In the genomic region with DNA sequence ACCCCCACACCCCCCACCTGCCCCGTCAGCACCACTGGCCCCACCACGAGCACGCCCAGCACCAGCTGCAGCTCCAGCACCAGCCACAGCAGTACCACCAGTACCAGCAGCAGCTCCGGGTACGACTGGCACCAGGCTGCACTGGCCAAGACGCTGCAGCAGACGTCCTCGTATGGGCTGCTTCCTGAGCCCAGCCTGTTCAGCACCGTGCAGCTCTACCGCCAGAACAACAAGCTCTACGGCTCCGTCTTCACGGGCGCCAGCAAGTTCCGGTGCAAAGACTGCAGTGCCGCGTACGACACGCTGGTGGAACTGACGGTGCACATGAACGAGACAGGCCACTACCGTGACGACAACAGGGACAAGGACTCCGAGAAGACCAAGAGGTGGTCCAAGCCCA, we compare ENCODE assay signal across 29 cellular contexts.
A peak's percentile ranks its signal among the peaks of the same experiment; 100 is the strongest.
DNase-seq lines count a peak whose midpoint lies in the region; ATAC-seq and TF ChIP-seq lines count a peak whose summit lies in the region.
"Had no signal": no experiment of that assay in that cellular context is flagged by ENCODE, and none has a peak within 500 bp of the region (broad histone marks: within the 10 kb centered on the region; RNA-seq: fewer than 3 reads in every experiment).

No MANE protein-coding gene starts in this region.

- H3K4me3 ChIP-seq in esophagus muscularis mucosa (no peak overlapping the region), neuronal stem cell (ENCODE audit: low read length in 2 of 2) (no peak overlapping the region), upper lobe of right lung (no peak overlapping the region)
- H3K4me3 ChIP-seq: A549; BLaER1; BLaER1 treated with 17β-estradiol and CSF1 and Interleukin-3, amounts not matched to agents 10 nM and 100 nM had no signal

- no peak overlapping the region for H3K23ac ChIP-seq in neuronal stem cell (ENCODE audit: low read depth, low read length, poor library complexity)

- H3K27me3 ChIP-seq in esophagus muscularis mucosa: no peaks in the 10 kb centered on the region
- no peaks in the 10 kb centered on the region for H3K27me3 ChIP-seq in neuronal stem cell (ENCODE audit: control insufficient read depth in 3 of 3, insufficient read depth in 3 of 3, low read depth in 1 of 3, low read length in 3 of 3)
- no peaks in the 10 kb centered on the region for H3K27me3 ChIP-seq in upper lobe of right lung
- H3K27me3 ChIP-seq: BE2C; BLaER1; BLaER1 treated with 17β-estradiol and CSF1 and Interleukin-3, amounts not matched to agents 10 nM and 100 nM had no signal

- no peak overlapping the region for H2AK5ac ChIP-seq in neuronal stem cell (ENCODE audit: low read depth, low read length)

- H2BK15ac ChIP-seq in neuronal stem cell (ENCODE audit: low read length): no peak overlapping the region

- H3K18ac ChIP-seq in neuronal stem cell (ENCODE audit: low read length): peak overlapping the region; percentile 6

- H3K27ac ChIP-seq in esophagus muscularis mucosa (replicated peaks in 1 of 4) (no peak overlapping the region), neuronal stem cell (replicated peaks; ENCODE audit: low read length) (no peak overlapping the region), upper lobe of right lung (no peak overlapping the region)
- H3K27ac ChIP-seq: 22Rv1; A549; BLaER1; BLaER1 treated with 17β-estradiol and CSF1 and Interleukin-3, amounts not matched to agents 10 nM and 100 nM; C4-2B had no signal

- DNase-seq in esophagus muscularis mucosa (ENCODE audit: extremely low spot score) (peak; percentile 57), neuronal stem cell (ENCODE audit: low spot score) (no peak), upper lobe of right lung (no peak)
- DNase-seq: 8988T; ACHN; AML-193; BE2C; C1 segment of cervical spinal cord; Caco-2; Calu3; CD4-positive, alpha-beta memory T cell; CD4-positive, alpha-beta T cell; CD4-positive, CD25-positive, alpha-beta regulatory T cell; CD8-positive, alpha-beta memory T cell; COR-L47; DMS 273 treated with DMSO at 0.1 percent for 48 hours; DMS153; DMS53; DMS79; DMS79 treated with DMSO at 0.1 percent for 48 hours; DND-41; EL had no signal

- H3K4me1 ChIP-seq in esophagus muscularis mucosa (peaks cover 0 to 8% (median 4%) of the 10 kb centered on the region in 4 donors), neuronal stem cell (ENCODE audit: control insufficient read depth in 2 of 2, insufficient read depth in 1 of 2, low read depth in 1 of 2, low read length in 2 of 2) (peaks cover 0 to 5% of the 10 kb centered on the region in 2 donors), upper lobe of right lung (no peaks in the 10 kb centered on the region)
- H3K4me1 ChIP-seq: A549; BE2C; BLaER1; BLaER1 treated with 17β-estradiol and CSF1 and Interleukin-3, amounts not matched to agents 10 nM and 100 nM; Caco-2 had no signal

- no peak overlapping the region for H3K9ac ChIP-seq in neuronal stem cell (ENCODE audit: low read depth, low read length, poor library complexity)
- H3K9ac ChIP-seq: BLaER1; BLaER1 treated with 17β-estradiol and CSF1 and Interleukin-3, amounts not matched to agents 10 nM and 100 nM had no signal

- ATAC-seq in GM18907 (IDR thresholded peaks at IDR 0.05; ENCODE audit: unreplicated experiment) (no peak), upper lobe of right lung (no peak)
- ATAC-seq: A549; CD8-positive, alpha-beta T cell had no signal

- H3K4ac ChIP-seq in neuronal stem cell (ENCODE audit: low read length): no peak overlapping the region

- H2BK5ac ChIP-seq in neuronal stem cell (ENCODE audit: low read length): peak overlapping the region; percentile 29

- H3K36me3 ChIP-seq in esophagus muscularis mucosa: peaks cover 14 to 44% (median 33%) of the 10 kb centered on the region in 4 donors
- H3K36me3 ChIP-seq in neuronal stem cell (replicated peaks in 1 of 2; ENCODE audit: control insufficient read depth in 2 of 2, insufficient read depth in 2 of 2, low read length in 2 of 2): peaks cover 0 to 18% of the 10 kb centered on the region in 2 donors
- peaks cover 25% of the 10 kb centered on the region for H3K36me3 ChIP-seq in upper lobe of right lung
- H3K36me3 ChIP-seq: BE2C had no signal

- H3K9me3 ChIP-seq in esophagus muscularis mucosa: no peaks in the 10 kb centered on the region
- H3K9me3 ChIP-seq in neuronal stem cell (replicated peaks in 1 of 2; ENCODE audit: control insufficient read depth in 2 of 2, insufficient read depth in 1 of 2, low read depth in 1 of 2, low read length in 2 of 2): peaks cover 0 to 3% of the 10 kb centered on the region in 2 donors
- H3K9me3 ChIP-seq in upper lobe of right lung: no peaks in the 10 kb centered on the region
- H3K9me3 ChIP-seq: A549, BE2C, Caco-2 had no signal

- H4K8ac ChIP-seq in neuronal stem cell (ENCODE audit: low read depth, low read length): no peak overlapping the region

- no peak overlapping the region for H3K4me2 ChIP-seq in neuronal stem cell (ENCODE audit: insufficient read depth, low read length, poor library complexity, severe bottlenecking)
- H3K4me2 ChIP-seq: A549; BLaER1; BLaER1 treated with 17β-estradiol and CSF1 and Interleukin-3, amounts not matched to agents 10 nM and 100 nM had no signal

- no peak overlapping the region for H4K91ac ChIP-seq in neuronal stem cell (ENCODE audit: low read depth, low read length, poor library complexity)

- no peak for TF ChIP-seq EP300 in esophagus muscularis mucosa (IDR thresholded peaks at IDR 0.05)

- TF ChIP-seq POLR2A in esophagus muscularis mucosa (IDR thresholded peaks at IDR 0.05; ENCODE audit: low read depth): no peak

- H2BK12ac ChIP-seq in neuronal stem cell (ENCODE audit: low read length): no peak overlapping the region

- 99% methylated on average over 21 of the region's 24 CpGs for WGBS in esophagus muscularis mucosa
- no CpG with 5 or more reads among the region's 24 CpGs for WGBS in neuronal stem cell (ENCODE audit: extremely low coverage in 2 of 2, insufficient read length in 2 of 2, insufficient replicate concordance in 1 of 2), 2 donors

- no peaks in the 10 kb centered on the region for H3K79me1 ChIP-seq in neuronal stem cell (ENCODE audit: low read depth, low read length)

- H2BK120ac ChIP-seq in neuronal stem cell (ENCODE audit: low read depth, low read length): no peak overlapping the region

- intact Hi-C loops in esophagus muscularis mucosa (cut with DNase I): no loop called here
- intact Hi-C loops in upper lobe of right lung (cut with DNase I): no loop called here

- no peak overlapping the region for H2AFZ ChIP-seq in neuronal stem cell (ENCODE audit: low read length)

- no peak for TF ChIP-seq CTCF in esophagus muscularis mucosa (IDR thresholded peaks at IDR 0.05)
- no peak for TF ChIP-seq CTCF in upper lobe of right lung (IDR thresholded peaks at IDR 0.05)

- peak overlapping the region; percentile 4 for H3K14ac ChIP-seq in neuronal stem cell (ENCODE audit: low read length)
